ENCODE assay signal across 8 cellular contexts in genomic region chr13:46553886-46554855, GRCh38. TPM values are rescaled to one million over a fixed set of nuclear protein-coding genes. Genes with fewer than 3 reads are reported as not detected.
DNase-seq lines count a peak whose midpoint lies in the region; ATAC-seq and TF ChIP-seq lines count a peak whose summit lies in the region.

No MANE protein-coding gene starts in this region.

- H3K9me3 ChIP-seq in cardiac muscle cell (ENCODE audit: low read depth) (no peaks in the 10 kb centered on the region), upper lobe of right lung (no peaks in the 10 kb centered on the region)

- no peaks in the 10 kb centered on the region for H3K36me3 ChIP-seq in cardiac muscle cell
- H3K36me3 ChIP-seq in upper lobe of right lung, result no peaks in the 10 kb centered on the region

- peak overlapping the region; percentile 88 to 98 (median 97) for H3K27ac Mint-ChIP-seq in IgD-negative memory B cell

- ATAC-seq in GM21526 (IDR thresholded peaks at IDR 0.05; ENCODE audit: low FRiP score, unreplicated experiment), result peak; percentile 48
- peak; percentile 70 for ATAC-seq in upper lobe of right lung

- H3K4me1 Mint-ChIP-seq in IgD-negative memory B cell, result peaks cover 37 to 54% (median 46%) of the 10 kb centered on the region in 3 donors

- DNase-seq in DMS114 treated with DMSO at 0.1 percent for 48 hours (lab: John Stamatoyannopoulos, UW; ENCODE audit: unreplicated experiment) (peak; percentile 27), SKM-1 treated with dmso at 0.1 percent for 144 hours (lab: John Stamatoyannopoulos, UW; ENCODE audit: unreplicated experiment) (peak; percentile 83), cardiac muscle cell (ENCODE audit: low read depth in 1 of 2, low spot score in 1 of 2) (peak; percentile 84 to 90), pons (ENCODE audit: low spot score) (peak; percentile 62), upper lobe of right lung (peak; percentile 88)
- peak; percentile 27 for DNase-seq in activated naive CD8-positive, alpha-beta T cell treated with anti-CD3 and anti-CD28 coated beads, Interleukin-2, amount 50 U/mL, for 16 hours (ENCODE audit: low read depth, low spot score)

- H3K4me3 Mint-ChIP-seq in IgD-negative memory B cell, result peak overlapping the region; percentile 95 to 99 (median 98)

- peaks cover 2% of the 10 kb centered on the region for H3K36me3 Mint-ChIP-seq in IgD-negative memory B cell

- intact Hi-C loops in upper lobe of right lung (cut with DNase I), result loop anchor here (10.0 kb wide), 2 partner anchors 121 to 161 kb away; no protein-coding TSS in a partner anchor

- H3K4me1 ChIP-seq in cardiac muscle cell (ENCODE audit: low read depth) (peaks cover 4% of the 10 kb centered on the region), upper lobe of right lung (peaks cover 15% of the 10 kb centered on the region)

- H3K9me3 Mint-ChIP-seq in IgD-negative memory B cell, result no peaks in the 10 kb centered on the region

- peak; percentile 18 for TF ChIP-seq CTCF in cardiac muscle cell (IDR thresholded peaks at IDR 0.05; ENCODE audit: low read depth, low read length)
- TF ChIP-seq CTCF in upper lobe of right lung (IDR thresholded peaks at IDR 0.05), result peak; percentile 37

- H3K27ac ChIP-seq in cardiac muscle cell (peak overlapping the region; percentile 42), upper lobe of right lung (peak overlapping the region; percentile 90)

- H3K27me3 ChIP-seq in cardiac muscle cell (no peaks in the 10 kb centered on the region), upper lobe of right lung (no peaks in the 10 kb centered on the region)

- H3K27me3 Mint-ChIP-seq in IgD-negative memory B cell, result no peaks in the 10 kb centered on the region

- peak overlapping the region; percentile 97 for H3K4me3 ChIP-seq in cardiac muscle cell
- H3K4me3 ChIP-seq in upper lobe of right lung, result peak overlapping the region; percentile 98

RNA-seq across cellular contexts. Expression of gene LRCH1, which starts 1.2 kb away (rescaled TPM):
- polyA plus RNA-seq in IgD-negative memory B cell (7.6 TPM), cardiac muscle cell (6.0 and 13.6 TPM in 2 replicates)
- total RNA-seq in cardiac muscle cell (7.5 and 14.6 TPM in 2 replicates), upper lobe of right lung (32.0 TPM)

Comparison
In these comparisons a context has a peak if more than half of its experiments do, and no peak if none do; other contexts are left out.
1. Peak in every context shown above with its lines: DNase-seq, ATAC-seq, H3K4me3 ChIP-seq and H3K27ac ChIP-seq.
2. DNase-seq: peak in every context shown above with its lines; median percentile 88 in upper lobe of right lung; 87 in cardiac muscle cell; 83 in SKM-1 treated with dmso at 0.1 percent for 144 hours; 62 in pons; 27 in DMS114 treated with DMSO at 0.1 percent for 48 hours; 27 in activated naive CD8-positive, alpha-beta T cell treated with anti-CD3 and anti-CD28 coated beads, Interleukin-2, amount 50 U/mL, for 16 hours.